1 cellular context compared by ENCODE assay signal in genomic region chr2:187506416-187506815, GRCh38.
A peak's percentile ranks its signal among the peaks of the same experiment; 100 is the strongest.
TF ChIP-seq lines count a peak whose summit lies in the region.

No MANE protein-coding gene starts in this region.

TF ChIP-seq in HepG2, 621 proteins besides CTCF, POLR2A, EP300 and RAD21:
- TF ChIP-seq CEBPG (CRISPR knock-in tag; IDR thresholded peaks at IDR 0.05), result no peak
- TF ChIP-seq MAFF (IDR thresholded peaks at IDR 0.05; ENCODE audit: low read depth, low read length), result peak; percentile 53; the same call in 1 of the 2 replicates
- no peak for TF ChIP-seq FOXC1 (CRISPR knock-in tag; IDR thresholded peaks at IDR 0.05; ENCODE audit: borderline replicate concordance)
- peak; percentile 49 to 60 for TF ChIP-seq MAFK (conservative IDR thresholded peaks at IDR 0.05 in 1 of 2, IDR thresholded peaks at IDR 0.05 in 1 of 2; ENCODE audit: low read length in 2 of 2)
- TF ChIP-seq POLR2AphosphoS5 (IDR thresholded peaks at IDR 0.05; ENCODE audit: low read depth, low read length), result 0 out of 2 replicates have a peak, but pooled peaks have one; percentile 12
- no peak for TF ChIP-seq ZKSCAN5 (CRISPR knock-in tag; IDR thresholded peaks at IDR 0.05)
